1 cellular context compared by ENCODE assay signal in genomic region chr11:116840224-116840745, GRCh38.
TF ChIP-seq lines count a peak whose summit lies in the region.

No MANE protein-coding gene starts in this region.

TF ChIP-seq in HepG2, 621 proteins besides CTCF, POLR2A, EP300 and RAD21 (continued from another document):
- no peak for TF ChIP-seq THAP9 (CRISPR knock-in tag; IDR thresholded peaks at IDR 0.05; ENCODE audit: borderline replicate concordance)
- TF ChIP-seq ZNF34 (CRISPR knock-in tag; IDR thresholded peaks at IDR 0.05; ENCODE audit: borderline replicate concordance): no peak
- TF ChIP-seq GFI1 (CRISPR knock-in tag; IDR thresholded peaks at IDR 0.05; ENCODE audit: borderline replicate concordance): 0 out of 2 replicates have a peak, but pooled peaks have one; percentile 5
- peak; percentile 75; the same call in 1 of the 2 replicates for TF ChIP-seq ZNF33A (CRISPR knock-in tag; IDR thresholded peaks at IDR 0.05; ENCODE audit: borderline replicate concordance)
- no peak for TF ChIP-seq TBP (CRISPR knock-in tag; IDR thresholded peaks at IDR 0.05)
- no peak for TF ChIP-seq ZNF672 (CRISPR knock-in tag; IDR thresholded peaks at IDR 0.05)
- TF ChIP-seq ZNF230 (CRISPR knock-in tag; IDR thresholded peaks at IDR 0.05): 0 out of 2 replicates have a peak, but pooled peaks have one; percentile 21
- no peak for TF ChIP-seq SALL2 (CRISPR knock-in tag; IDR thresholded peaks at IDR 0.05)
TF ChIP-seq in HepG2: peak in this region for 25.
